Comparison of ENCODE assay signal across 8 cellular contexts in the genomic region with DNA sequence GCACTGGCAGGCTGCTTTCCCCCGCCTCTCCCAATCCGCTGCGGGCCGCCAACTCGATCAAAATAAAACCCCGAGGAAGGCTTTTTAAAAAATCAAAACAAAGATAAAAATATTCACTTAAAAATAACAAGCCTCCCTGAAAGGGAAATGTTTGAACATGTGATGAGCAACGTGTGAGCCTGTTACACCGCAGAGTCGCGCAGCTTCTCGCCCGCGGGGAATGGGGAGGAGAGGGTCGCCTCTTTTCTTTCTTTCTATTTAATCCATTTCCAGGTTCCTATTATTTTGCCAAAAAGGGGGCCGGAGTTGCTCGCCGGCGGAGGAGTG.
DNase-seq lines count a peak whose midpoint lies in the region; ATAC-seq lines count a peak whose summit lies in the region.

No MANE protein-coding gene starts in this region.

- H3K4me3 Mint-ChIP-seq in activated T-helper 2 cell treated with anti-CD3 and anti-CD28 coated beads, Interferon-gamma antibody, Interleukin-2, Interleukin-4, amounts not matched to agents 10 μg/mL and 5 μg/mL and 100 μg/mL, durations not matched to agents 14 hours and 24 hours and 36 hours (ENCODE audit: low read depth): peak overlapping the region; percentile 55

- H3K27me3 Mint-ChIP-seq in activated T-helper 2 cell treated with anti-CD3 and anti-CD28 coated beads, Interferon-gamma antibody, Interleukin-2, Interleukin-4, amounts not matched to agents 10 μg/mL and 5 μg/mL and 100 μg/mL, durations not matched to agents 14 hours and 24 hours and 36 hours (ENCODE audit: low read depth): peaks cover 34% of the 10 kb centered on the region

- no peaks in the 10 kb centered on the region for H3K9me3 Mint-ChIP-seq in activated T-helper 2 cell treated with anti-CD3 and anti-CD28 coated beads, Interferon-gamma antibody, Interleukin-2, Interleukin-4, amounts not matched to agents 10 μg/mL and 5 μg/mL and 100 μg/mL, durations not matched to agents 14 hours and 24 hours and 36 hours

- in situ Hi-C loops in HAP-1 (cut with MboI; ENCODE audit: low sequenced_read_pairs): no loop called here

- H3K4me1 ChIP-seq in HAP-1 (no peaks in the 10 kb centered on the region; the same call in 1 of the 2 replicates), iPS-20b (ENCODE audit: insufficient read depth, low read length) (peaks cover 2% of the 10 kb centered on the region; the same call in 1 of the 2 replicates)

- H3K27me3 ChIP-seq in HAP-1 (ENCODE audit: low read depth) (peaks cover 17% of the 10 kb centered on the region), iPS-20b (ENCODE audit: insufficient read depth, low read length) (peaks cover 100% of the 10 kb centered on the region)

- H3K27ac ChIP-seq in iPS-20b (ENCODE audit: low read length) (no peak overlapping the region), skin epidermis (peak overlapping the region in 3 of 21 experiments; percentile 38 to 49 (median 44))

- no peaks in the 10 kb centered on the region for H3K36me3 ChIP-seq in HAP-1 (replicated peaks)
- H3K36me3 ChIP-seq in iPS-20b (ENCODE audit: insufficient read depth, low read depth, low read length): no peaks in the 10 kb centered on the region

- ATAC-seq in GM18909 (IDR thresholded peaks at IDR 0.05; ENCODE audit: poor library complexity, unreplicated experiment) (no peak), HG02970 (IDR thresholded peaks at IDR 0.05; ENCODE audit: low FRiP score, unreplicated experiment) (no peak)

- H3K27ac Mint-ChIP-seq in activated T-helper 2 cell treated with anti-CD3 and anti-CD28 coated beads, Interferon-gamma antibody, Interleukin-2, Interleukin-4, amounts not matched to agents 10 μg/mL and 5 μg/mL and 100 μg/mL, durations not matched to agents 14 hours and 24 hours and 36 hours: no peak overlapping the region

- DNase-seq in HAP-1 (ENCODE audit: low spot score in 2 of 2) (no peak), NCI-H1048 (lab: John Stamatoyannopoulos, UW) (no peak), AG20443 (ENCODE audit: low spot score) (no peak)
- no peak for DNase-seq in activated T-helper 2 cell treated with anti-CD3 and anti-CD28 coated beads, Interferon-gamma antibody, Interleukin-2, Interleukin-4, amounts not matched to agents 10 μg/mL and 5 μg/mL and 100 μg/mL, durations not matched to agents 14 hours and 24 hours and 36 hours (ENCODE audit: low spot score)

- H3K9ac ChIP-seq in iPS-20b (ENCODE audit: low read depth, low read length): peak overlapping the region; percentile 45; the same call in 1 of the 2 replicates

- H3K4me1 Mint-ChIP-seq in activated T-helper 2 cell treated with anti-CD3 and anti-CD28 coated beads, Interferon-gamma antibody, Interleukin-2, Interleukin-4, amounts not matched to agents 10 μg/mL and 5 μg/mL and 100 μg/mL, durations not matched to agents 14 hours and 24 hours and 36 hours (ENCODE audit: low read depth): peaks cover 2% of the 10 kb centered on the region

- intact Hi-C loops in activated T-helper 2 cell treated with anti-CD3 and anti-CD28 coated beads, Interferon-gamma antibody, Interleukin-2, Interleukin-4, amounts not matched to agents 10 μg/mL and 5 μg/mL and 100 μg/mL, durations not matched to agents 14 hours and 24 hours and 36 hours (cut with micrococcal nuclease): no loop called here

- H3K9me3 ChIP-seq in HAP-1 (no peaks in the 10 kb centered on the region), iPS-20b (ENCODE audit: insufficient read depth, low read depth, low read length) (no peaks in the 10 kb centered on the region)

- no peaks in the 10 kb centered on the region for H3K36me3 Mint-ChIP-seq in activated T-helper 2 cell treated with anti-CD3 and anti-CD28 coated beads, Interferon-gamma antibody, Interleukin-2, Interleukin-4, amounts not matched to agents 10 μg/mL and 5 μg/mL and 100 μg/mL, durations not matched to agents 14 hours and 24 hours and 36 hours (ENCODE audit: low read depth)

- H3K4me3 ChIP-seq in HAP-1 (peak overlapping the region; percentile 33), iPS-20b (ENCODE audit: low read length) (peak overlapping the region; percentile 64), skin epidermis (peak overlapping the region; percentile 5 to 48 (median 35))
